Comparison of ENCODE assay signal across 23 cellular contexts in genomic region chr19:18996796-18997394, GRCh38.
"Had no signal": no experiment of that assay in that cellular context is flagged by ENCODE, and none has a peak within 500 bp of the region (broad histone marks: within the 10 kb centered on the region; RNA-seq: fewer than 3 reads in every experiment).

No MANE protein-coding gene starts in this region.

- H3K4me3 ChIP-seq: hepatocyte, lung, tibial nerve had no signal

- H3K9me3 Mint-ChIP-seq: activated CD8-positive, alpha-beta T cell treated with anti-CD3 and anti-CD28 coated beads for 36 hours; activated T-helper 2 cell treated with anti-CD3 and anti-CD28 coated beads, Interferon-gamma antibody, Interleukin-2, Interleukin-4, amounts not matched to agents 10 μg/mL and 5 μg/mL and 100 μg/mL, durations not matched to agents 14 hours and 24 hours and 36 hours; central memory CD8-positive, alpha-beta T cell; natural killer cell treated with Interleukin-12 subunit alpha and Interleukin-12 subunit beta and Interleukin-15 and Interleukin-18, amount 100 ng/mL, for 72 hours; T-cell had no signal

- H3K9me3 ChIP-seq: tibial nerve had no signal

- H3K79me2 ChIP-seq: hepatocyte had no signal

- H3K27me3 Mint-ChIP-seq: activated CD8-positive, alpha-beta T cell treated with anti-CD3 and anti-CD28 coated beads for 36 hours; central memory CD8-positive, alpha-beta T cell; natural killer cell treated with Interleukin-12 subunit alpha and Interleukin-12 subunit beta and Interleukin-15 and Interleukin-18, amount 100 ng/mL, for 72 hours; T-cell had no signal

- FAIRE-seq: islet of Langerhans, urothelium cell line had no signal

- ATAC-seq: activated CD8-positive, alpha-beta T cell treated with anti-CD3 and anti-CD28 coated beads for 36 hours; left lobe of liver; natural killer cell treated with Interleukin-12 subunit alpha and Interleukin-12 subunit beta and Interleukin-15 and Interleukin-18, amount 100 ng/mL, for 72 hours; stimulated activated naive CD8-positive, alpha-beta T cell treated with anti-CD3 and anti-CD28 coated beads, Interleukin-15, Interleukin-2, amounts not matched to agents 100 U/mL and 50 U/mL, for 24 hours; T-cell had no signal

- H3K27ac ChIP-seq: hepatocyte, tibial nerve had no signal

- H2AFZ ChIP-seq: hepatocyte had no signal

- H3K4me2 ChIP-seq: hepatocyte had no signal

- H3K27me3 ChIP-seq: hepatocyte, tibial nerve had no signal

- H3K4me3 Mint-ChIP-seq: activated CD8-positive, alpha-beta T cell treated with anti-CD3 and anti-CD28 coated beads for 36 hours; central memory CD8-positive, alpha-beta T cell; natural killer cell treated with Interleukin-12 subunit alpha and Interleukin-12 subunit beta and Interleukin-15 and Interleukin-18, amount 100 ng/mL, for 72 hours; T-cell had no signal

- DNase-seq: activated CD4-positive, alpha-beta T cell treated with anti-CD3 and anti-CD28 coated beads for 48 hours; activated CD4-positive, CD25-positive, alpha-beta regulatory T cell; activated CD8-positive, alpha-beta T cell treated with anti-CD3 and anti-CD28 coated beads for 36 hours; activated naive CD4-positive, alpha-beta T cell treated with Interleukin-2 at 50 U/mL for 16 hours; activated T-cell treated with anti-CD3 and anti-CD28 coated beads, Interleukin-2, amount 50 U/mL, for 1 hour; aorta; cortex of kidney; effector CD8-positive, alpha-beta T cell; nucleus accumbens; posterior cingulate gyrus; stimulated activated CD4-positive, alpha-beta T cell treated with anti-CD3 and anti-CD28 coated beads, Interleukin-2, amount 100 ng/mL, for 24 hours; stimulated activated naive CD8-positive, alpha-beta T cell treated with anti-CD3 and anti-CD28 coated beads, Interleukin-15, Interleukin-2, amounts not matched to agents 100 U/mL and 50 U/mL, for 24 hours; substantia nigra; T-cell had no signal

- H3K27ac Mint-ChIP-seq: activated CD8-positive, alpha-beta T cell treated with anti-CD3 and anti-CD28 coated beads for 36 hours; activated T-helper 2 cell treated with anti-CD3 and anti-CD28 coated beads, Interferon-gamma antibody, Interleukin-2, Interleukin-4, amounts not matched to agents 10 μg/mL and 5 μg/mL and 100 μg/mL, durations not matched to agents 14 hours and 24 hours and 36 hours; natural killer cell treated with Interleukin-12 subunit alpha and Interleukin-12 subunit beta and Interleukin-15 and Interleukin-18, amount 100 ng/mL, for 72 hours; T-cell had no signal
